In genomic region chr2:11743846-11744553, GRCh38 we compare ENCODE assay signal across 8 cellular contexts. TPM values are rescaled to one million over a fixed set of nuclear protein-coding genes. Genes with fewer than 3 reads are reported as not detected.
DNase-seq lines count a peak whose midpoint lies in the region; ATAC-seq and TF ChIP-seq lines count a peak whose summit lies in the region.

No MANE protein-coding gene starts in this region.

- peak; percentile 53 for ATAC-seq in HG02571 (IDR thresholded peaks at IDR 0.05; ENCODE audit: unreplicated experiment)

- H3K27me3 ChIP-seq in SJCRH30 (no peaks in the 10 kb centered on the region), testis (no peaks in the 10 kb centered on the region)

- no peak for TF ChIP-seq POLR2A in testis (IDR thresholded peaks at IDR 0.05)

- 21 to 26% methylated on average over 10 of the region's 10 CpGs for WGBS in testis, 2 donors

- no peak for TF ChIP-seq CTCF in testis (IDR thresholded peaks at IDR 0.05)

- intact Hi-C loops in testis (cut with DNase I; ENCODE audit: low total_unique reads): no loop called here

- H3K4me1 ChIP-seq in SJCRH30 (peaks cover 29% of the 10 kb centered on the region), testis (peaks cover 21% of the 10 kb centered on the region)

- H3K36me3 ChIP-seq in SJCRH30 (no peaks in the 10 kb centered on the region), testis (ENCODE audit: low read depth, missing control alignments) (no peaks in the 10 kb centered on the region)

- DNase-seq in GM03348 (ENCODE audit: low spot score) (peak; percentile 98), MV-4-11 (lab: John Stamatoyannopoulos, UW) (peak; percentile 99), SJCRH30 (peak; percentile 97), foreskin melanocyte (peak; percentile 97), nucleus accumbens (lab: John Stamatoyannopoulos, UW) (peak in 53 of 56 donors; percentile 14 to 91 (median 72)), testis (peak; percentile 96)
- DNase-seq in activated gamma-delta T cell treated with anti-CD3 and anti-CD28 coated beads, Interleukin-2, amount 50 U/mL, for 16 hours (ENCODE audit: low read depth): peak; percentile 54

- H3K27ac ChIP-seq in SJCRH30 (peak overlapping the region; percentile 69), testis (peak overlapping the region; percentile 9 to 78)

- H3K9me3 ChIP-seq in SJCRH30 (replicated peaks): no peaks in the 10 kb centered on the region
- no peaks in the 10 kb centered on the region for H3K9me3 ChIP-seq in testis

- H3K4me3 ChIP-seq in SJCRH30 (peak overlapping the region; percentile 50), testis (no peak overlapping the region)

RNA-seq across cellular contexts. Expression of gene LPIN1, which starts 2.4 kb away (rescaled TPM):
- total RNA-seq in SJCRH30 (2014; rRNA removed; shearing (Covaris generic)): 31.0 and 37.0 TPM in 2 replicates
- 100 to 1,000 TPM in 1 of 2 donors, 10 to 100 TPM in 1; 90.0 to 198 TPM for total RNA-seq in testis
- polyA plus RNA-seq in testis (ENCODE audit: insufficient read depth, low read depth, low replicate concordance): 169 TPM
